ENCODE assay signal across 22 cellular contexts in the genomic region with DNA sequence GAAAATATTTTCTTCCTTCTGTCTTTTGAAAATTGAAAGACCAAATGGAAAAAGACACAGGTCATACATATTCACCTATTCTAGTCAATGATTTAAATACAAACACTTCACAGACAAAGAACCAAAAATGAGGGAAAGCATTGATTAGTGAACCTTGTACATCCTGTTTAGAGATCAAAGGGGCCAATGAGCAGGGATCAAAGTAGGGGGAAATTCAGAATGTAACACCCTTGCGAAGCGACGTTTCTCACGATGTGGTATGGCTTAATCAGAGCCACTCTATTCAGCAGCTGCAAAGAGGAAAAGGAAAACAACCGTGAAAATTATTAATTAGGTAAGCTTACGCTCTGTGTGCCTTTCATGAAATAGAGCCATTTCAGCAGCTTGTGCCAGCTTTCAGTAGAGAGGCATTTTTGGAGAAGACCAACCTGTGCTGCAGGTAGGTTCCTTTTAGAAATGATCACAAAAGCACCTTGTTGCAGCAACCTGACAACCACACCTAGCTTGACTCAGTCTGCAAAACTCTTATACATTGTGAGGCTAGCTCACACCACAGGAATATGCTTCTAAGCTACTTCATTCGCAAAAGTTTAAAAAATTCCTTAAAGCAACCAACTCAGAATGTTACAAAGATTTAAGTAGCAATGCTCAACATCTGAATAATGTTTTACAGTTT.
"Had no signal": no experiment of that assay in that cellular context is flagged by ENCODE, and none has a peak within 500 bp of the region (broad histone marks: within the 10 kb centered on the region; RNA-seq: fewer than 3 reads in every experiment).

No MANE protein-coding gene starts in this region.

- H3K27me3 Mint-ChIP-seq: activated CD4-positive, alpha-beta memory T cell treated with anti-CD3 and anti-CD28 coated beads, Interleukin-2, amount 10 ng/mL, durations not matched to agents 7 days and 5 days; activated CD4-positive, alpha-beta T cell treated with anti-CD3 and anti-CD28 coated beads, Interleukin-2, amount 10 ng/mL, durations not matched to agents 24 days and 14 days; activated naive CD4-positive, alpha-beta T cell treated with anti-CD3 and anti-CD28 coated beads, Interleukin-2, amount 10 ng/mL, durations not matched to agents 7 days and 5 days; naive thymus-derived CD8-positive, alpha-beta T cell; T-cell had no signal

- H3K4me3 ChIP-seq: cardiac muscle cell, esophagus muscularis mucosa, gastroesophageal sphincter, lung, neural progenitor cell, spleen, upper lobe of right lung had no signal

- H3K9me3 Mint-ChIP-seq: activated CD4-positive, alpha-beta memory T cell treated with anti-CD3 and anti-CD28 coated beads, Interleukin-2, amount 10 ng/mL, durations not matched to agents 7 days and 5 days; activated CD4-positive, alpha-beta T cell treated with anti-CD3 and anti-CD28 coated beads, Interleukin-2, amount 10 ng/mL, durations not matched to agents 24 days and 14 days; neural progenitor cell had no signal

- DNase-seq: activated CD4-positive, alpha-beta memory T cell treated with anti-CD3 and anti-CD28 coated beads, Interleukin-2, amount 10 ng/mL, durations not matched to agents 7 days and 5 days; activated CD4-positive, alpha-beta T cell treated with anti-CD3 and anti-CD28 coated beads, Interleukin-2, amount 10 ng/mL, durations not matched to agents 24 days and 14 days; activated effector memory CD4-positive, alpha-beta T cell treated with anti-CD3 and anti-CD28 coated beads, Interleukin-2, amount 50 U/mL, for 16 hours; activated naive CD4-positive, alpha-beta T cell treated with anti-CD3 and anti-CD28 coated beads, Interleukin-2, amount 10 ng/mL, durations not matched to agents 7 days and 5 days; amygdala; head of caudate nucleus; left colon; naive thymus-derived CD8-positive, alpha-beta T cell; spleen; stimulated activated CD4-positive, alpha-beta T cell treated with anti-CD3 and anti-CD28 coated beads, Interleukin-4, amount 100 ng/mL, for 24 hours; stimulated activated naive CD8-positive, alpha-beta T cell treated with anti-CD3 and anti-CD28 coated beads, Interleukin-15, Interleukin-2, amounts not matched to agents 100 U/mL and 50 U/mL, for 24 hours; T-cell; upper lobe of right lung had no signal

- H3K9me3 ChIP-seq: esophagus muscularis mucosa, gastroesophageal sphincter, spleen, upper lobe of right lung had no signal

- FAIRE-seq: islet of Langerhans had no signal

- H3K27ac Mint-ChIP-seq: activated CD4-positive, alpha-beta memory T cell treated with anti-CD3 and anti-CD28 coated beads, Interleukin-2, amount 10 ng/mL, durations not matched to agents 7 days and 5 days; activated CD4-positive, alpha-beta T cell treated with anti-CD3 and anti-CD28 coated beads, Interleukin-2, amount 10 ng/mL, durations not matched to agents 24 days and 14 days; activated naive CD4-positive, alpha-beta T cell treated with anti-CD3 and anti-CD28 coated beads, Interleukin-2, amount 10 ng/mL, durations not matched to agents 7 days and 5 days; naive thymus-derived CD8-positive, alpha-beta T cell; neural progenitor cell; T-cell; T-helper 2 cell treated with Interferon-gamma antibody and Interleukin-4, amounts not matched to agents 5 μg/mL and 100 μg/mL, for 36 hours had no signal

- H3K4me3 Mint-ChIP-seq: activated CD4-positive, alpha-beta memory T cell treated with anti-CD3 and anti-CD28 coated beads, Interleukin-2, amount 10 ng/mL, durations not matched to agents 7 days and 5 days; activated CD4-positive, alpha-beta T cell treated with anti-CD3 and anti-CD28 coated beads, Interleukin-2, amount 10 ng/mL, durations not matched to agents 24 days and 14 days; activated naive CD4-positive, alpha-beta T cell treated with anti-CD3 and anti-CD28 coated beads, Interleukin-2, amount 10 ng/mL, durations not matched to agents 7 days and 5 days; naive thymus-derived CD8-positive, alpha-beta T cell; neural progenitor cell; T-cell; T-helper 2 cell treated with Interferon-gamma antibody and Interleukin-4, amounts not matched to agents 5 μg/mL and 100 μg/mL, for 36 hours had no signal

- H3K4me1 Mint-ChIP-seq: activated CD4-positive, alpha-beta memory T cell treated with anti-CD3 and anti-CD28 coated beads, Interleukin-2, amount 10 ng/mL, durations not matched to agents 7 days and 5 days; activated CD4-positive, alpha-beta T cell treated with anti-CD3 and anti-CD28 coated beads, Interleukin-2, amount 10 ng/mL, durations not matched to agents 24 days and 14 days; activated naive CD4-positive, alpha-beta T cell treated with anti-CD3 and anti-CD28 coated beads, Interleukin-2, amount 10 ng/mL, durations not matched to agents 7 days and 5 days; T-cell had no signal

- H3K27ac ChIP-seq: cardiac muscle cell, esophagus muscularis mucosa, gastroesophageal sphincter, neural progenitor cell, spleen, upper lobe of right lung, VCaP had no signal

- H3K36me3 ChIP-seq: cardiac muscle cell, esophagus muscularis mucosa, gastroesophageal sphincter, neural progenitor cell, spleen, upper lobe of right lung had no signal

- ATAC-seq: activated CD4-positive, CD25-positive, alpha-beta regulatory T cell treated with anti-CD3 and anti-CD28 coated beads, Interleukin-2, amount 50 U/mL, for 24 hours; gastroesophageal sphincter; left colon; naive thymus-derived CD8-positive, alpha-beta T cell; stimulated activated naive CD8-positive, alpha-beta T cell treated with anti-CD3 and anti-CD28 coated beads, Interleukin-15, Interleukin-2, amounts not matched to agents 100 U/mL and 50 U/mL, for 24 hours; T-cell; upper lobe of right lung had no signal

- H3K27me3 ChIP-seq: cardiac muscle cell, esophagus muscularis mucosa, gastroesophageal sphincter, neural progenitor cell, spleen, upper lobe of right lung had no signal

- H3K4me1 ChIP-seq: esophagus muscularis mucosa, gastroesophageal sphincter, spleen, upper lobe of right lung had no signal

- H3K36me3 Mint-ChIP-seq: activated naive CD4-positive, alpha-beta T cell treated with anti-CD3 and anti-CD28 coated beads, Interleukin-2, amount 10 ng/mL, durations not matched to agents 7 days and 5 days; naive thymus-derived CD8-positive, alpha-beta T cell; neural progenitor cell; T-cell had no signal
